12 cellular contexts compared by ENCODE assay signal in the genomic region with DNA sequence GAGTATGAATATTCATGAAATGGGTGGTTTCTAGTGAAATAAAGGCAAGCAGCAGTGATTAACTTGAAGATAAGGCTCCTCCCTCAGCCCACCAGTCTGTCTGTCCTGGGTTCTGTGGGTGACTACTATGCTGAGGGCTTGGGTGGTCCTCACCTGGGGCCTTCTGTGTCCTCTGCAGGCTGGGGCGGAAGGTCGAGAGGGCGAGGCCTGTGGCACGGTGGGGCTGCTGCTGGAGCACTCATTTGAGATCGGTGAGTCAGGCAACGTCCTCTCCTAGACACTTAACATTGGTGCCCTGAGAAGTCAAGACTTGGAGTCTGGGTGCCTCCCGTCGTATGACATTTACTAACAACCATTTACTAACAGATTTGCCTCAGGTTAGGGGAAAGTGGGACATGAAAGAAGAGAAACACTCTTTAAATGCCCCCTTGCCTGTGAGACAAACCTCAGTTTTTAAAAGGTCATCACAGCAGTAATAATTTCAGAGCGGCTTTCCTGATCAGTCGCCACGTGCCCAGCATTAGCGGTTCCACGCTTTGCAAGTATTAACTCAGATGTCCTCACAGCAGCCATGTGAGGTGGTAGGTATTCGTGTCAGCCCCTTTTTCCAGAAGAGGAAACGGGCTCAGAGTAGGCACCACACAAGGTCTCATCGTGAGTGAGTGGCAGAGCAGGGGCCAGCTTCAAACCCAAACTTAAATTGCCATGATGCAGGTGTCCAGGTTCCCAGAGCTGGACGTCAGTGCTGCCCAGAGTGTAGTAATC. TPM values are rescaled to one million over a fixed set of nuclear protein-coding genes. Genes with fewer than 3 reads are reported as not detected.
DNase-seq lines count a peak whose midpoint lies in the region; ATAC-seq and TF ChIP-seq lines count a peak whose summit lies in the region.
"Had no signal": no experiment of that assay in that cellular context is flagged by ENCODE, and none has a peak within 500 bp of the region (broad histone marks: within the 10 kb centered on the region; RNA-seq: fewer than 3 reads in every experiment).

No MANE protein-coding gene starts in this region.

- TF ChIP-seq EP300 in SK-N-SH (IDR thresholded peaks at IDR 0.05; ENCODE audit: borderline replicate concordance in 1 of 2, low read depth in 1 of 2, low read length in 1 of 2) = no peak

- H3K4me2 ChIP-seq in SK-N-SH (peak overlapping the region; percentile 93), OCI-LY3 (ENCODE audit: low read length) (peak overlapping the region; percentile 74)

- H3F3A ChIP-seq in SK-N-SH (replicated peaks; ENCODE audit: insufficient read depth) = peaks cover 2% of the 10 kb centered on the region

- H3K9ac ChIP-seq in SK-N-SH (no peak overlapping the region), OCI-LY3 (ENCODE audit: low read length) (peak overlapping the region; percentile 93; the same call in 1 of the 2 replicates), rectal smooth muscle tissue (ENCODE audit: low read length) (no peak overlapping the region)

- CTCF ChIA-PET in SK-N-SH (lab: Yijun Ruan, JAX) = interaction anchor here (0.9 to 2.0 kb wide), 2 partner anchors 62 to 109 kb away, joined by 3 to 12 read pairs; no protein-coding TSS in a partner anchor

- DNase-seq in SK-N-SH = no peak
- no peak for DNase-seq in endothelial cell (ENCODE audit: low spot score)
- no peak for DNase-seq in left lobe of liver (ENCODE audit: low spot score)
- DNase-seq in iPS-NIHi11 (ENCODE audit: low spot score) = no peak
- DNase-seq: activated CD8-positive, alpha-beta memory T cell treated with anti-CD3 and anti-CD28 coated beads, Interleukin-2, amount 50 U/mL, for 48 hours; hypothalamus; NCI-H2171 treated with DMSO at 0.1 percent for 48 hours had no signal

- H3K4me1 ChIP-seq in SK-N-SH (ENCODE audit: control insufficient read depth in 1 of 2, insufficient read depth in 2 of 2, low read depth in 1 of 2, low read length in 1 of 2) (peaks cover 6 to 9% of the 10 kb centered on the region in 2 experiments; a peak in 2 of 4 replicates), OCI-LY3 (ENCODE audit: low read length) (peaks cover 18% of the 10 kb centered on the region), rectal smooth muscle tissue (ENCODE audit: control insufficient read depth, insufficient read depth, low read length) (peaks cover 4% of the 10 kb centered on the region)

- H3K36me3 Mint-ChIP-seq in endothelial cell (ENCODE audit: low read depth, unreplicated experiment) = peaks cover 23% of the 10 kb centered on the region

- no peaks in the 10 kb centered on the region for H3K4me1 Mint-ChIP-seq in endothelial cell (ENCODE audit: unreplicated experiment)

- ATAC-seq in SK-N-SH treated with all-trans-retinoic acid at 6 μM for 48 hours = no peak
- ATAC-seq in left lobe of liver = no peak
- no peak for ATAC-seq in GM21529 (IDR thresholded peaks at IDR 0.05; ENCODE audit: unreplicated experiment)
- ATAC-seq: pancreas had no signal

- peaks cover 38% of the 10 kb centered on the region for H3K9me3 Mint-ChIP-seq in endothelial cell (ENCODE audit: unreplicated experiment)

- H3K36me3 ChIP-seq in SK-N-SH (replicated peaks in 1 of 2; ENCODE audit: control insufficient read depth in 1 of 2, insufficient read depth in 2 of 2, low read length in 1 of 2) (peaks cover 10 to 31% of the 10 kb centered on the region in 2 experiments), OCI-LY3 (replicated peaks; ENCODE audit: low read depth, low read length) (peaks cover 25% of the 10 kb centered on the region), rectal smooth muscle tissue (ENCODE audit: control insufficient read depth, insufficient read depth, low read length) (peaks cover 13% of the 10 kb centered on the region)

- H3K27me3 Mint-ChIP-seq in endothelial cell (ENCODE audit: unreplicated experiment) = peaks cover 18% of the 10 kb centered on the region

- H4K20me1 ChIP-seq in SK-N-SH (ENCODE audit: insufficient read depth) (no peaks in the 10 kb centered on the region), OCI-LY3 (ENCODE audit: insufficient read depth, low read length) (peaks cover 15% of the 10 kb centered on the region)

- H3K4me3 Mint-ChIP-seq in endothelial cell (ENCODE audit: unreplicated experiment) = peak overlapping the region; percentile 47

- no peak overlapping the region for H3K27ac ChIP-seq in SK-N-SH (ENCODE audit: low read depth in 2 of 2, low read length in 1 of 2)
- no peak overlapping the region for H3K27ac ChIP-seq in OCI-LY3 (ENCODE audit: low read length)
- no peak overlapping the region for H3K27ac ChIP-seq in rectal smooth muscle tissue (ENCODE audit: low read depth, low read length)
- H3K27ac ChIP-seq: pancreas had no signal

- H3K9me3 ChIP-seq in SK-N-SH = no peaks in the 10 kb centered on the region
- H3K9me3 ChIP-seq in OCI-LY3 (ENCODE audit: insufficient read depth, low read length) = no peaks in the 10 kb centered on the region
- H3K9me3 ChIP-seq: pancreas had no signal

- no peak overlapping the region for H2AFZ ChIP-seq in SK-N-SH (ENCODE audit: low read depth)
- H2AFZ ChIP-seq in OCI-LY3 (ENCODE audit: low read depth, low read length) = no peak overlapping the region

- H3K79me2 ChIP-seq in SK-N-SH (ENCODE audit: insufficient read depth) (peaks cover 16% of the 10 kb centered on the region), OCI-LY3 (ENCODE audit: low read length) (peaks cover 38% of the 10 kb centered on the region)

- POLR2A ChIA-PET in SK-N-SH (lab: Yijun Ruan, JAX) = interaction anchor here (0.7 kb wide), 1 partner anchor 121 kb away, joined by 3 read pairs; no protein-coding TSS in a partner anchor

- H3K9me2 ChIP-seq in SK-N-SH = no peaks in the 10 kb centered on the region

- H3K27me3 ChIP-seq in SK-N-SH (ENCODE audit: insufficient read depth) = no peaks in the 10 kb centered on the region
- H3K27me3 ChIP-seq in OCI-LY3 (ENCODE audit: low read depth, low read length) = no peaks in the 10 kb centered on the region
- H3K27me3 ChIP-seq in rectal smooth muscle tissue (ENCODE audit: control insufficient read depth, insufficient read depth, low read length) = no peaks in the 10 kb centered on the region
- H3K27me3 ChIP-seq: pancreas had no signal

- H3K4me3 ChIP-seq in SK-N-SH (ENCODE audit: low read depth in 2 of 2, low read length in 1 of 2) (peak overlapping the region; percentile 83 to 93; a peak in 3 of 4 replicates), OCI-LY3 (ENCODE audit: low read length) (peak overlapping the region; percentile 89), rectal smooth muscle tissue (ENCODE audit: low read length) (peak overlapping the region; percentile 74)

- no peak for TF ChIP-seq CTCF in SK-N-SH (IDR thresholded peaks at IDR 0.05)
- no peak for TF ChIP-seq CTCF in OCI-LY3 (IDR thresholded peaks at IDR 0.05; ENCODE audit: low read depth, low read length)
- no peak for TF ChIP-seq CTCF in endothelial cell (IDR thresholded peaks at IDR 0.05; ENCODE audit: unreplicated experiment)

- H3K27ac Mint-ChIP-seq in endothelial cell (ENCODE audit: unreplicated experiment) = peak overlapping the region; percentile 70

- TF ChIP-seq RAD21 in SK-N-SH (IDR thresholded peaks at IDR 0.05; ENCODE audit: low read length) = no peak

- WGBS in SK-N-SH (ENCODE audit: low lambda C conversion rate) = 92% methylated on average over 15 of the region's 17 CpGs

TF ChIP-seq in SK-N-SH, 30 proteins besides CTCF, POLR2A, EP300 and RAD21 (continues in another document):
- no peak for TF ChIP-seq TEAD4 (IDR thresholded peaks at IDR 0.05; ENCODE audit: borderline replicate concordance, insufficient read depth)
- no peak for TF ChIP-seq NFIC (IDR thresholded peaks at IDR 0.05; ENCODE audit: borderline replicate concordance)
- TF ChIP-seq RCOR1 (IDR thresholded peaks at IDR 0.05; ENCODE audit: low read length) = no peak
- no peak for TF ChIP-seq ELF1 (IDR thresholded peaks at IDR 0.05)

TF ChIP-seq in SK-N-SH treated with all-trans-retinoic acid at 6 μM for 48 hours, 23 proteins besides CTCF, POLR2A, EP300 and RAD21:
- TF ChIP-seq ESRRG (CRISPR knock-in tag; IDR thresholded peaks at IDR 0.05) (no peak), RARB (CRISPR knock-in tag; IDR thresholded peaks at IDR 0.05) (no peak), TOX (CRISPR knock-in tag; IDR thresholded peaks at IDR 0.05; ENCODE audit: borderline replicate concordance) (no peak), ARNTL (CRISPR knock-in tag; IDR thresholded peaks at IDR 0.05; ENCODE audit: borderline replicate concordance, low read depth) (no peak)
TF ChIP-seq in SK-N-SH treated with all-trans-retinoic acid at 6 μM for 48 hours: peak in this region for 0.

RNA-seq across cellular contexts. Expression of gene GARIN5A, which starts 1.3 kb away (rescaled TPM):
- polyA plus RNA-seq in SK-N-SH (2012; rRNA removed) = 1.1 and 1.3 TPM in 2 replicates
- 0.63 and 0.73 TPM in 2 replicates for polyA plus RNA-seq in SK-N-SH (2012; cell fraction: cytosol; rRNA removed)
- 0.80 and 1.00 TPM in 2 replicates for polyA plus RNA-seq in SK-N-SH (2012; cell fraction: nucleus; rRNA removed)
- total RNA-seq in endothelial cell (ENCODE audit: unreplicated experiment) = not detected
- 1.8 TPM for total RNA-seq in left lobe of liver

RNA-seq across cellular contexts. Expression of gene EMC10, which starts 1.6 kb away (rescaled TPM):
- 218 and 219 TPM in 2 replicates for polyA plus RNA-seq in SK-N-SH (2012; rRNA removed)
- polyA plus RNA-seq in SK-N-SH (2012; cell fraction: cytosol; rRNA removed) = 127 and 185 TPM in 2 replicates
- polyA plus RNA-seq in SK-N-SH (2012; cell fraction: nucleus; rRNA removed) = 80.6 and 85.4 TPM in 2 replicates
- total RNA-seq in endothelial cell (ENCODE audit: unreplicated experiment) = 0.21 TPM
- total RNA-seq in left lobe of liver = 55.2 TPM

RNA-seq across cellular contexts. Expression of gene JOSD2, which starts 33.1 kb away (rescaled TPM):
- polyA plus RNA-seq in SK-N-SH (2012; rRNA removed) = 71.5 and 81.2 TPM in 2 replicates
- 38.1 and 57.4 TPM in 2 replicates for polyA plus RNA-seq in SK-N-SH (2012; cell fraction: cytosol; rRNA removed)
- 54.2 and 76.0 TPM in 2 replicates for polyA plus RNA-seq in SK-N-SH (2012; cell fraction: nucleus; rRNA removed)
- 0.46 TPM for total RNA-seq in endothelial cell (ENCODE audit: unreplicated experiment)
- total RNA-seq in left lobe of liver = 22.8 TPM

RNA-seq across cellular contexts. Expression of gene ASPDH, which starts 35.8 kb away (rescaled TPM):
- 0.07 and 0.32 TPM in 2 replicates for polyA plus RNA-seq in SK-N-SH (2012; rRNA removed)
- 0.17 and 0.25 TPM in 2 replicates for polyA plus RNA-seq in SK-N-SH (2012; cell fraction: cytosol; rRNA removed)
- polyA plus RNA-seq in SK-N-SH (2012; cell fraction: nucleus; rRNA removed) = 0.17 and 0.56 TPM in 2 replicates
- total RNA-seq in endothelial cell (ENCODE audit: unreplicated experiment) = not detected
- 61.1 TPM for total RNA-seq in left lobe of liver

RNA-seq across cellular contexts. Expression of gene MYBPC2, which starts 45.2 kb away (rescaled TPM):
- not detected in 2 replicates for polyA plus RNA-seq in SK-N-SH (2012; rRNA removed)
- not detected in 2 replicates for polyA plus RNA-seq in SK-N-SH (2012; cell fraction: cytosol; rRNA removed)
- not detected in 2 replicates for polyA plus RNA-seq in SK-N-SH (2012; cell fraction: nucleus; rRNA removed)
- total RNA-seq in endothelial cell (ENCODE audit: unreplicated experiment) (0.46 TPM), left lobe of liver (not detected)

Comparison
In these comparisons a context has a peak if more than half of its experiments do, and no peak if none do; other contexts are left out.
1. RNA of gene EMC10, which starts 1.6 kb away (total RNA-seq): 55.2 TPM in left lobe of liver (single experiment); 0.21 TPM in endothelial cell (single experiment); every median in the first group is over 10 times any median in the second.
2. RNA of gene JOSD2, which starts 33.1 kb away (total RNA-seq): 22.8 TPM in left lobe of liver (single experiment); 0.46 TPM in endothelial cell (single experiment); every median in the first group is over 10 times any median in the second.
3. Peak in every context shown above with its lines, with median percentiles within 50 percentile points of each other: H3K4me3 ChIP-seq.